18 cellular contexts compared by ENCODE assay signal in the genomic region with DNA sequence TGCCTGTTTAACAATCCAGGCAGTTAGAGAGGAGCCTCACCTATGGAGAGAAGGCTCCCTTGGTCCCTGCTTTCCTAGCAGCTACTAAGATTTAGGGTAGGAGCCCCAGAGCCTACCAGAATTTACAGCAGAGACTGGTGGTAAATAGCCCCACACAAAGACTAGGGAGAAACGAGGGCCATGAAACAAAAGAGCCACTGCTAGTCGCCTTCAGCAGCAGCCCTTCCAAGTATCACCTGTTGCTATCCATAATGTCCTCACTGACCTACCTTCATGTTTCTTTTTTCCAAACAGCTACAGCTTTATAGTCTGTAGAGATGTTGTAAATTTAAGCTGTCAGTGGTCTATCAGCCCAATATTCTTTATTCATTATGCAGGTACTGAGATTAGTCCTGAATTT. TPM values are rescaled to one million over a fixed set of nuclear protein-coding genes. Genes with fewer than 3 reads are reported as not detected.
DNase-seq lines count a peak whose midpoint lies in the region; ATAC-seq and TF ChIP-seq lines count a peak whose summit lies in the region.
"Had no signal": no experiment of that assay in that cellular context is flagged by ENCODE, and none has a peak within 500 bp of the region (broad histone marks: within the 10 kb centered on the region; RNA-seq: fewer than 3 reads in every experiment).

No MANE protein-coding gene starts in this region.

- ATAC-seq in CD4-positive, alpha-beta T cell (ENCODE audit: poor library complexity): no peak
- ATAC-seq in CD8-positive, alpha-beta T cell: no peak
- ATAC-seq in activated T-helper 17 cell treated with anti-CD3 and anti-CD28 coated beads, Interleukin-2, amount 50 U/mL, for 72 hours (replicated peaks): no peak
- no peak for ATAC-seq in natural killer cell treated with Interleukin-12 subunit alpha and Interleukin-12 subunit beta and Interleukin-15 and Interleukin-18, amount 100 ng/mL, for 72 hours
- ATAC-seq in GM21717 (IDR thresholded peaks at IDR 0.05; ENCODE audit: unreplicated experiment) (no peak), HG02759 (IDR thresholded peaks at IDR 0.05; ENCODE audit: unreplicated experiment) (no peak)
- ATAC-seq: GM12878 had no signal

- no peak overlapping the region for H3K4me3 Mint-ChIP-seq in CD4-positive, alpha-beta T cell
- H3K4me3 Mint-ChIP-seq in CD8-positive, alpha-beta T cell: no peak overlapping the region
- peak overlapping the region; percentile 9 for H3K4me3 Mint-ChIP-seq in activated T-helper 17 cell treated with anti-CD3 and anti-CD28 coated beads, Interleukin-2, amount 50 U/mL, for 72 hours
- H3K4me3 Mint-ChIP-seq in natural killer cell treated with Interleukin-12 subunit alpha and Interleukin-12 subunit beta and Interleukin-15 and Interleukin-18, amount 100 ng/mL, for 72 hours: no peak overlapping the region

- peaks cover 38% of the 10 kb centered on the region for H3K4me1 ChIP-seq in CD8-positive, alpha-beta T cell (ENCODE audit: insufficient read depth, low read length)
- H3K4me1 ChIP-seq: BE2C had no signal

- no peak overlapping the region for H3K27ac ChIP-seq in CD4-positive, alpha-beta T cell (ENCODE audit: low read depth, low read length)
- H3K27ac ChIP-seq in CD8-positive, alpha-beta T cell (ENCODE audit: low read depth, low read length): no peak overlapping the region
- H3K27ac ChIP-seq: GM23248 had no signal

- intact Hi-C loops in CD4-positive, alpha-beta T cell (cut with DNase I, micrococcal nuclease): no loop called here
- intact Hi-C loops in CD8-positive, alpha-beta T cell (cut with DNase I, micrococcal nuclease): no loop called here

- no peaks in the 10 kb centered on the region for H3K27me3 Mint-ChIP-seq in CD4-positive, alpha-beta T cell
- H3K27me3 Mint-ChIP-seq in CD8-positive, alpha-beta T cell (ENCODE audit: low read depth): no peaks in the 10 kb centered on the region
- H3K27me3 Mint-ChIP-seq in activated T-helper 17 cell treated with anti-CD3 and anti-CD28 coated beads, Interleukin-2, amount 50 U/mL, for 72 hours: no peaks in the 10 kb centered on the region
- H3K27me3 Mint-ChIP-seq in natural killer cell treated with Interleukin-12 subunit alpha and Interleukin-12 subunit beta and Interleukin-15 and Interleukin-18, amount 100 ng/mL, for 72 hours: peaks cover 0 to 2% of the 10 kb centered on the region in 2 donors
- H3K27me3 Mint-ChIP-seq: CD4-positive, alpha-beta memory T cell had no signal

- H3K4me3 ChIP-seq in CD8-positive, alpha-beta T cell (ENCODE audit: low read depth, low read length): no peak overlapping the region
- H3K4me3 ChIP-seq: GM12878, GM23248 had no signal

- no peaks in the 10 kb centered on the region for H3K9me3 ChIP-seq in CD4-positive, alpha-beta T cell (ENCODE audit: control insufficient read depth, low read length)
- H3K9me3 ChIP-seq in CD8-positive, alpha-beta T cell (ENCODE audit: low read length): no peaks in the 10 kb centered on the region
- H3K9me3 ChIP-seq: BE2C had no signal

- CTCF ChIA-PET in CD4-positive, alpha-beta T cell (lab: Charles Lee): no interaction called here
- CTCF ChIA-PET in CD8-positive, alpha-beta T cell (lab: Charles Lee): no interaction called here

- peak overlapping the region; percentile 53 for H3K27ac Mint-ChIP-seq in CD4-positive, alpha-beta T cell
- peak overlapping the region; percentile 52 for H3K27ac Mint-ChIP-seq in CD8-positive, alpha-beta T cell
- no peak overlapping the region for H3K27ac Mint-ChIP-seq in activated T-helper 17 cell treated with anti-CD3 and anti-CD28 coated beads, Interleukin-2, amount 50 U/mL, for 72 hours
- H3K27ac Mint-ChIP-seq in natural killer cell treated with Interleukin-12 subunit alpha and Interleukin-12 subunit beta and Interleukin-15 and Interleukin-18, amount 100 ng/mL, for 72 hours: peak overlapping the region; percentile 56 to 64

- no peaks in the 10 kb centered on the region for H3K36me3 ChIP-seq in CD8-positive, alpha-beta T cell (ENCODE audit: insufficient read depth, low read length)
- H3K36me3 ChIP-seq: BE2C had no signal

- H3K27me3 ChIP-seq in CD4-positive, alpha-beta T cell (ENCODE audit: control insufficient read depth, insufficient read depth, low read length): no peaks in the 10 kb centered on the region
- no peaks in the 10 kb centered on the region for H3K27me3 ChIP-seq in CD8-positive, alpha-beta T cell (ENCODE audit: insufficient read depth, low read length)
- H3K27me3 ChIP-seq: BE2C had no signal

- TF ChIP-seq CTCF in CD4-positive, alpha-beta T cell (IDR thresholded peaks at IDR 0.05): no peak
- no peak for TF ChIP-seq CTCF in CD8-positive, alpha-beta T cell (IDR thresholded peaks at IDR 0.05)

- no peaks in the 10 kb centered on the region for H3K9me3 Mint-ChIP-seq in CD4-positive, alpha-beta T cell
- H3K9me3 Mint-ChIP-seq in CD8-positive, alpha-beta T cell: no peaks in the 10 kb centered on the region
- no peaks in the 10 kb centered on the region for H3K9me3 Mint-ChIP-seq in activated T-helper 17 cell treated with anti-CD3 and anti-CD28 coated beads, Interleukin-2, amount 50 U/mL, for 72 hours
- no peaks in the 10 kb centered on the region for H3K9me3 Mint-ChIP-seq in natural killer cell treated with Interleukin-12 subunit alpha and Interleukin-12 subunit beta and Interleukin-15 and Interleukin-18, amount 100 ng/mL, for 72 hours
- H3K9me3 Mint-ChIP-seq: CD4-positive, alpha-beta memory T cell had no signal

- H3K4me1 Mint-ChIP-seq in CD4-positive, alpha-beta T cell (ENCODE audit: low read depth): peaks cover 83% of the 10 kb centered on the region
- peaks cover 67% of the 10 kb centered on the region for H3K4me1 Mint-ChIP-seq in CD8-positive, alpha-beta T cell (ENCODE audit: low read depth)
- H3K4me1 Mint-ChIP-seq in activated T-helper 17 cell treated with anti-CD3 and anti-CD28 coated beads, Interleukin-2, amount 50 U/mL, for 72 hours: peaks cover 30% of the 10 kb centered on the region
- peaks cover 27 to 35% of the 10 kb centered on the region in 2 donors for H3K4me1 Mint-ChIP-seq in natural killer cell treated with Interleukin-12 subunit alpha and Interleukin-12 subunit beta and Interleukin-15 and Interleukin-18, amount 100 ng/mL, for 72 hours (ENCODE audit: low read depth in 2 of 2)

- POLR2A ChIA-PET in CD4-positive, alpha-beta T cell (lab: Charles Lee): no interaction called here
- POLR2A ChIA-PET in CD8-positive, alpha-beta T cell (lab: Charles Lee): interaction anchor here (0.6 kb wide), 1 partner anchor 120 kb away, joined by 4 read pairs; no protein-coding TSS in a partner anchor

- H3K36me3 Mint-ChIP-seq in CD4-positive, alpha-beta T cell (ENCODE audit: low read depth): peaks cover 33% of the 10 kb centered on the region
- H3K36me3 Mint-ChIP-seq in CD8-positive, alpha-beta T cell: peaks cover 13% of the 10 kb centered on the region
- H3K36me3 Mint-ChIP-seq in activated T-helper 17 cell treated with anti-CD3 and anti-CD28 coated beads, Interleukin-2, amount 50 U/mL, for 72 hours (ENCODE audit: low read depth): peaks cover 9% of the 10 kb centered on the region
- no peaks in the 10 kb centered on the region for H3K36me3 Mint-ChIP-seq in natural killer cell treated with Interleukin-12 subunit alpha and Interleukin-12 subunit beta and Interleukin-15 and Interleukin-18, amount 100 ng/mL, for 72 hours

- DNase-seq in CD4-positive, alpha-beta T cell: no peak
- DNase-seq in CD8-positive, alpha-beta T cell: no peak
- DNase-seq in natural killer cell treated with Interleukin-12 subunit alpha and Interleukin-12 subunit beta and Interleukin-15 and Interleukin-18, amount 100 ng/mL, for 72 hours (ENCODE audit: low spot score): no peak
- no peak for DNase-seq in D341Med (ENCODE audit: low spot score)
- DNase-seq: BE2C; CD4-positive, alpha-beta memory T cell; DMS79 treated with DMSO at 0.1 percent for 48 hours; GM23248; Karpas-422; MM.1S; NCI-H526 treated with DMSO at 0.1 percent for 48 hours; OCI-M1; SHP77 treated with DMSO at 0.1 percent for 48 hours had no signal

RNA-seq across cellular contexts. Expression of a gene that starts 25.3 kb away (rescaled TPM):
- 10 to 100 TPM; 43.3 to 45.3 TPM for total RNA-seq in CD4-positive, alpha-beta T cell
- 10 to 100 TPM; 32.2 to 33.2 TPM for total RNA-seq in CD8-positive, alpha-beta T cell
- 10 to 100 TPM; 56.8 to 67.6 TPM for total RNA-seq in activated T-helper 17 cell treated with anti-CD3 and anti-CD28 coated beads, Interleukin-2, amount 50 U/mL, for 72 hours
- total RNA-seq in natural killer cell treated with Interleukin-12 subunit alpha and Interleukin-12 subunit beta and Interleukin-15 and Interleukin-18, amount 100 ng/mL, for 72 hours: 10 to 100 TPM; 45.8 to 50.2 TPM
- total RNA-seq: HT-29 had no signal
